In genomic region chr10:124526621-124527267, GRCh38 we compare ENCODE assay signal across 19 cellular contexts.
DNase-seq lines count a peak whose midpoint lies in the region; ATAC-seq, FAIRE-seq and TF ChIP-seq lines count a peak whose summit lies in the region.
"Had no signal": no experiment of that assay in that cellular context is flagged by ENCODE, and none has a peak within 500 bp of the region (broad histone marks: within the 10 kb centered on the region; RNA-seq: fewer than 3 reads in every experiment).

No MANE protein-coding gene starts in this region.

- no peak overlapping the region; the same call in 1 of the 2 replicates for H2BK5ac ChIP-seq in H1 (ENCODE audit: low read depth, low read length)

- no peak overlapping the region for H2BK12ac ChIP-seq in H1 (ENCODE audit: low read depth, low read length)

- H3K56ac ChIP-seq in H1 (replicated peaks; ENCODE audit: insufficient read length, low read depth, low read length) = no peak overlapping the region

- CTCF ChIA-PET in H1 (lab: Charles Lee; ENCODE audit: partially characterized antibody) = interaction anchor here (0.6 to 38.0 kb wide), 6 partner anchors 13 to 1218 kb away, joined by 3 to 681 read pairs (median 3); no protein-coding TSS in a partner anchor

- H3K4me1 ChIP-seq in H1 (replicated peaks in 1 of 4; ENCODE audit: control insufficient read depth in 3 of 4, insufficient read depth in 4 of 4, low read length in 3 of 4) (peaks cover 0 to 21% (median 3%) of the 10 kb centered on the region in 4 experiments; a peak in 5 of 7 replicates), psoas muscle (peaks cover 26% of the 10 kb centered on the region), thyroid gland (peaks cover 0 to 18% of the 10 kb centered on the region in 2 donors)

- intact Hi-C loops in psoas muscle (cut with DNase I) (loop anchor here in 1 of 2 donors (5.0 kb wide), 1 partner anchor 216 kb away; the partner anchor contains the start of gene FAM53B), thyroid gland (cut with DNase I) (no loop called here)

- no peak for TF ChIP-seq EP300 in H1 (IDR thresholded peaks at IDR 0.05; ENCODE audit: borderline replicate concordance in 1 of 2, low read depth in 2 of 2, low read length in 2 of 2)

- H3K4me1 Mint-ChIP-seq in stimulated activated naive CD8-positive, alpha-beta T cell treated with anti-CD3 and anti-CD28 coated beads, Interleukin-15, amount 100 ng/mL, for 72 hours = peaks cover 15% of the 10 kb centered on the region

- H3K4me3 Mint-ChIP-seq in stimulated activated naive CD8-positive, alpha-beta T cell treated with anti-CD3 and anti-CD28 coated beads, Interleukin-15, amount 100 ng/mL, for 72 hours = no peak overlapping the region
- H3K4me3 Mint-ChIP-seq: CD8-positive, alpha-beta memory T cell; HFFc6 had no signal

- no peak for FAIRE-seq in H1 (lab: Jason Lieb, UNC)
- FAIRE-seq: A549, GM12892, GM18507 had no signal

- no peak overlapping the region for H3K14ac ChIP-seq in H1 (ENCODE audit: insufficient read length)

- no peaks in the 10 kb centered on the region for H3K79me2 ChIP-seq in H1 (ENCODE audit: control insufficient read depth in 1 of 2, insufficient read depth in 2 of 2, low read length in 2 of 2)

- no peak for TF ChIP-seq RAD21 in H1 (IDR thresholded peaks at IDR 0.05 in 1 of 2, conservative IDR thresholded peaks at IDR 0.05 in 1 of 2; ENCODE audit: low read depth in 2 of 2, low read length in 2 of 2)

- POLR2A ChIA-PET in H1 (lab: Charles Lee; ENCODE audit: partially characterized antibody) = interaction anchor here (1.2 kb wide), 1 partner anchor 21 kb away, joined by 3 read pairs; no protein-coding TSS in a partner anchor

- H4K5ac ChIP-seq in H1 (ENCODE audit: insufficient read length, low read depth, low read length) = no peak overlapping the region

- no peak overlapping the region for H2AFZ ChIP-seq in H1 (ENCODE audit: low read length)
- H2AFZ ChIP-seq: PC-9 had no signal

- ATAC-seq in stimulated activated naive CD8-positive, alpha-beta T cell treated with anti-CD3 and anti-CD28 coated beads, Interleukin-15, Interleukin-2, amounts not matched to agents 100 U/mL and 50 U/mL, for 24 hours = no peak
- no peak for ATAC-seq in stimulated activated naive CD8-positive, alpha-beta T cell treated with anti-CD3 and anti-CD28 coated beads, Interleukin-15, amount 100 ng/mL, for 72 hours
- no peak for ATAC-seq in psoas muscle
- no peak for ATAC-seq in HG03159 (IDR thresholded peaks at IDR 0.05; ENCODE audit: unreplicated experiment)
- ATAC-seq: A549 had no signal

- no peak overlapping the region for H3K4ac ChIP-seq in H1 (replicated peaks; ENCODE audit: insufficient read length, low read depth, low read length)

- no peak overlapping the region for H3K4me3 ChIP-seq in H1 (ENCODE audit: extremely low read depth in 1 of 4, insufficient read depth in 2 of 4, low read depth in 3 of 4, low read length in 4 of 4)
- no peak overlapping the region for H3K4me3 ChIP-seq in psoas muscle
- no peak overlapping the region for H3K4me3 ChIP-seq in thyroid gland (replicated peaks in 1 of 3)
- H3K4me3 ChIP-seq: A549, PC-9 had no signal

- no peak overlapping the region for H2BK20ac ChIP-seq in H1 (ENCODE audit: low read length)

- no peak overlapping the region; the same call in 1 of the 2 replicates for H4K8ac ChIP-seq in H1 (ENCODE audit: extremely low read depth, insufficient read depth, low read length)

- no peak overlapping the region for H2BK120ac ChIP-seq in H1 (replicated peaks; ENCODE audit: low read depth, low read length)

- 82% methylated on average over 16 of the region's 17 CpGs; no CpG with 5 or more reads in 1 of the 2 experiments for WGBS in H1 (ENCODE audit: extremely low coverage in 1 of 2, insufficient coverage in 1 of 2, insufficient read length in 1 of 2, insufficient replicate concordance in 2 of 2, low coverage in 1 of 2, low lambda C conversion rate in 2 of 2, missing lambda C conversion rate in 1 of 2), 2 experiments
- WGBS in psoas muscle, 3 donors = 84 to 91% (median 88%) methylated on average over 15 to 17 of the region's 17 CpGs
- WGBS in thyroid gland, 2 donors = 78 to 84% methylated on average over 6 to 13 of the region's 17 CpGs

- no peak overlapping the region for H3K18ac ChIP-seq in H1 (ENCODE audit: extremely low read depth, low read length)

- H3K27ac Mint-ChIP-seq in stimulated activated naive CD8-positive, alpha-beta T cell treated with anti-CD3 and anti-CD28 coated beads, Interleukin-15, amount 100 ng/mL, for 72 hours = no peak overlapping the region
- H3K27ac Mint-ChIP-seq: CD8-positive, alpha-beta memory T cell; HFFc6 had no signal

- H3K36me3 ChIP-seq in H1 (ENCODE audit: control insufficient read depth in 2 of 4, insufficient read depth in 4 of 4, low read length in 3 of 4) (no peaks in the 10 kb centered on the region), psoas muscle (ENCODE audit: insufficient read depth in 1 of 2, low read depth in 1 of 2) (no peaks in the 10 kb centered on the region), thyroid gland (no peaks in the 10 kb centered on the region)

- H3K27me3 Mint-ChIP-seq in stimulated activated naive CD8-positive, alpha-beta T cell treated with anti-CD3 and anti-CD28 coated beads, Interleukin-15, amount 100 ng/mL, for 72 hours = peaks cover 8% of the 10 kb centered on the region
- H3K27me3 Mint-ChIP-seq: CD8-positive, alpha-beta memory T cell had no signal

- no peak overlapping the region for H3K27ac ChIP-seq in H1 (ENCODE audit: low read depth, low read length)
- H3K27ac ChIP-seq in psoas muscle = no peak overlapping the region
- H3K27ac ChIP-seq in thyroid gland = no peak overlapping the region
- H3K27ac ChIP-seq: A549, PC-9 had no signal

- H3K23ac ChIP-seq in H1 (ENCODE audit: insufficient read length) = no peak overlapping the region

- TF ChIP-seq CTCF in H1 (IDR thresholded peaks at IDR 0.05; ENCODE audit: control extremely low read depth in 1 of 3, insufficient read depth in 1 of 3, low read depth in 1 of 3, low read length in 3 of 3) = no peak
- no peak for TF ChIP-seq CTCF in psoas muscle (IDR thresholded peaks at IDR 0.05)
- no peak for TF ChIP-seq CTCF in thyroid gland (IDR thresholded peaks at IDR 0.05)

- 0 out of 2 replicates have a peak overlapping the region, but pooled peaks have one; percentile 61 for H2BK15ac ChIP-seq in H1 (ENCODE audit: low read length)

- no peaks in the 10 kb centered on the region for H3K27me3 ChIP-seq in H1 (replicated peaks in 1 of 4; ENCODE audit: control insufficient read depth in 3 of 4, extremely low read depth in 1 of 4, insufficient read depth in 3 of 4, low read length in 3 of 4)
- no peaks in the 10 kb centered on the region for H3K27me3 ChIP-seq in psoas muscle (ENCODE audit: insufficient read depth in 3 of 3, low read length in 2 of 3)
- H3K27me3 ChIP-seq in thyroid gland = no peaks in the 10 kb centered on the region

- H3K9ac ChIP-seq in H1 (replicated peaks in 1 of 4; ENCODE audit: extremely low read depth in 1 of 4, low read depth in 3 of 4, low read length in 3 of 4) = no peak overlapping the region

- H4K91ac ChIP-seq in H1 (replicated peaks; ENCODE audit: insufficient read length, low read length) = no peak overlapping the region

- peaks cover 3% of the 10 kb centered on the region; the same call in 1 of the 2 replicates for H3K79me1 ChIP-seq in H1 (ENCODE audit: low read depth, low read length)

- no peaks in the 10 kb centered on the region for H3K9me3 Mint-ChIP-seq in stimulated activated naive CD8-positive, alpha-beta T cell treated with anti-CD3 and anti-CD28 coated beads, Interleukin-15, amount 100 ng/mL, for 72 hours
- H3K9me3 Mint-ChIP-seq: CD8-positive, alpha-beta memory T cell; HFFc6 had no signal

- peak; percentile 1 for DNase-seq in stimulated activated naive CD8-positive, alpha-beta T cell treated with anti-CD3 and anti-CD28 coated beads, Interleukin-15, Interleukin-2, amounts not matched to agents 100 U/mL and 50 U/mL, for 24 hours
- no peak for DNase-seq in stimulated activated naive CD8-positive, alpha-beta T cell treated with anti-CD3 and anti-CD28 coated beads, Interleukin-15, amount 100 ng/mL, for 72 hours
- DNase-seq in H1 (ENCODE audit: low read depth in 1 of 2, low spot score in 2 of 2) = no peak
- peak; percentile 6 to 45 for DNase-seq in psoas muscle
- DNase-seq in thyroid gland = no peak
- DNase-seq in HCEC 1CT = no peak
- DNase-seq: DMS53, HFFc6, NCI-H1417, NCI-H187, NCI-H2107, NCI-H524, NCI-H82, PC-9 had no signal

- no peak overlapping the region for H2AK5ac ChIP-seq in H1 (ENCODE audit: low read depth, low read length)

- no peaks in the 10 kb centered on the region for H3K23me2 ChIP-seq in H1 (ENCODE audit: low read depth, low read length)

- no peaks in the 10 kb centered on the region for H4K20me1 ChIP-seq in H1 (replicated peaks in 1 of 2; ENCODE audit: control insufficient read depth in 1 of 2, insufficient read depth in 2 of 2, low read length in 2 of 2)

- TF ChIP-seq POLR2A in H1 (IDR thresholded peaks at IDR 0.05; ENCODE audit: control extremely low read depth in 1 of 2, low read depth in 2 of 2, low read length in 2 of 2) (no peak), thyroid gland (IDR thresholded peaks at IDR 0.05) (no peak)

- H3K4me2 ChIP-seq in H1 (ENCODE audit: insufficient read depth in 1 of 2, low read depth in 2 of 2, low read length in 2 of 2) = no peak overlapping the region
- H3K4me2 ChIP-seq: A549, PC-9 had no signal

- no peaks in the 10 kb centered on the region for H3K9me3 ChIP-seq in H1 (ENCODE audit: insufficient read depth in 2 of 2, low read depth in 1 of 2, low read length in 1 of 2)
- H3K9me3 ChIP-seq in psoas muscle = no peaks in the 10 kb centered on the region
- H3K9me3 ChIP-seq in thyroid gland = no peaks in the 10 kb centered on the region
- H3K9me3 ChIP-seq: A549 had no signal

TF ChIP-seq in H1, 55 proteins besides CTCF, POLR2A, EP300 and RAD21 (continues in another document):
- no peak for TF ChIP-seq ATF3 (IDR thresholded peaks at IDR 0.05; ENCODE audit: insufficient read depth, low read depth, low read length)
- TF ChIP-seq CBX5 (IDR thresholded peaks at IDR 0.05; ENCODE audit: low read depth, low read length) = no peak
- no peak for TF ChIP-seq ATF2 (IDR thresholded peaks at IDR 0.05; ENCODE audit: low read length)
- no peak for TF ChIP-seq TBP (IDR thresholded peaks at IDR 0.05; ENCODE audit: low read depth, low read length)

Comparison
In these comparisons a context has a peak if more than half of its experiments do, and no peak if none do; other contexts are left out.
1. DNase-seq: peak in stimulated activated naive CD8-positive, alpha-beta T cell treated with anti-CD3 and anti-CD28 coated beads, Interleukin-15, Interleukin-2, amounts not matched to agents 100 U/mL and 50 U/mL, for 24 hours (single experiment) and psoas muscle (2 of 2); none in stimulated activated naive CD8-positive, alpha-beta T cell treated with anti-CD3 and anti-CD28 coated beads, Interleukin-15, amount 100 ng/mL, for 72 hours (0 of 2), H1 (0 of 2), thyroid gland (0 of 2) and HCEC 1CT (single experiment).